ENCODE assay signal across 1 cellular context in genomic region chr1:115679141-115679611, GRCh38.
TF ChIP-seq lines count a peak whose summit lies in the region.

No MANE protein-coding gene starts in this region.

TF ChIP-seq in WTC11, 78 proteins besides CTCF, POLR2A, EP300 and RAD21 (continued from another document):
- TF ChIP-seq TEAD1 (CRISPR knock-in tag; IDR thresholded peaks at IDR 0.05) (no peak), NR2C2 (CRISPR knock-in tag; IDR thresholded peaks at IDR 0.05) (no peak)
